19 cellular contexts compared by ENCODE assay signal in genomic region chr6:39296745-39297640, GRCh38. TPM values are rescaled to one million over a fixed set of nuclear protein-coding genes. Genes with fewer than 3 reads are reported as not detected.
DNase-seq lines count a peak whose midpoint lies in the region; ATAC-seq and TF ChIP-seq lines count a peak whose summit lies in the region.
"Had no signal": no experiment of that assay in that cellular context is flagged by ENCODE, and none has a peak within 500 bp of the region (broad histone marks: within the 10 kb centered on the region; RNA-seq: fewer than 3 reads in every experiment).

No MANE protein-coding gene starts in this region.

- H3K4me3 ChIP-seq in fibroblast of mammary gland (ENCODE audit: control insufficient read depth, low read depth, low read length), result no peak overlapping the region
- no peak overlapping the region for H3K4me3 ChIP-seq in right lobe of liver
- H3K4me3 ChIP-seq: transverse colon had no signal

- no peak overlapping the region for H2BK12ac ChIP-seq in H9 (ENCODE audit: insufficient read length, low read depth, low read length)

- no peak overlapping the region for H4K5ac ChIP-seq in H9 (ENCODE audit: insufficient read length, low read depth, low read length)

- no peak overlapping the region for H3K9ac ChIP-seq in H9 (ENCODE audit: extremely low read depth, insufficient read length, low read length)

- no peak overlapping the region for H3K4ac ChIP-seq in H9 (ENCODE audit: low read depth, low read length)

- H4K20me1 ChIP-seq in H9 (ENCODE audit: control insufficient read depth, insufficient read depth, insufficient read length), result no peaks in the 10 kb centered on the region

- no peak for TF ChIP-seq CTCF in H9 (conservative IDR thresholded peaks at IDR 0.05)
- TF ChIP-seq CTCF in fibroblast of mammary gland (conservative IDR thresholded peaks at IDR 0.05; ENCODE audit: control insufficient read depth, insufficient read depth, low read depth, low read length), result no peak
- no peak for TF ChIP-seq CTCF in right lobe of liver (IDR thresholded peaks at IDR 0.05)

- no peak overlapping the region for H4K8ac ChIP-seq in H9 (replicated peaks; ENCODE audit: insufficient read length, low read depth, low read length)

- H3K23me2 ChIP-seq in H9 (ENCODE audit: insufficient read length, low read depth, low read length, poor library complexity, severe bottlenecking), result no peaks in the 10 kb centered on the region

- H3K56ac ChIP-seq in H9 (ENCODE audit: insufficient read length, low read depth, low read length), result no peak overlapping the region

- no peak overlapping the region for H3T11ph ChIP-seq in H9 (ENCODE audit: low read length)

- H2BK20ac ChIP-seq in H9 (ENCODE audit: low read depth, low read length, poor library complexity, severe bottlenecking), result no peak overlapping the region

- DNase-seq in H9, result no peak
- DNase-seq in fibroblast of mammary gland (ENCODE audit: low read depth), result peak; percentile 47
- DNase-seq in right lobe of liver, result peak in 1 of 3 donors; percentile 83
- peak; percentile 26 for DNase-seq in stromal cell of bone marrow (ENCODE audit: low read depth)
- DNase-seq in SW480 (ENCODE audit: low spot score), result no peak
- DNase-seq in activated CD8-positive, alpha-beta memory T cell treated with anti-CD3 and anti-CD28 coated beads for 24 hours, result no peak
- DNase-seq: activated CD4-positive, alpha-beta T cell treated with anti-CD3 and anti-CD28 coated beads for 48 hours; activated T-cell treated with anti-CD3 and anti-CD28 coated beads for 4 hours; AML-193; NCI-H1092 treated with DMSO at 0.1 percent for 48 hours; SHP77 treated with DMSO at 0.1 percent for 48 hours; stimulated activated CD4-positive, alpha-beta T cell treated with anti-CD3 and anti-CD28 coated beads, Interleukin-1b, Interleukin-23, amount 100 ng/mL, for 48 hours; T1000; transverse colon had no signal

- H2BK5ac ChIP-seq in H9 (ENCODE audit: insufficient read length, low read length), result no peak overlapping the region

- ATAC-seq in right lobe of liver (peak; percentile 47 to 68 (median 59)), GM21528 (IDR thresholded peaks at IDR 0.05; ENCODE audit: low FRiP score, unreplicated experiment) (no peak), HG03521 (IDR thresholded peaks at IDR 0.05; ENCODE audit: unreplicated experiment) (no peak)
- ATAC-seq: activated naive CD4-positive, alpha-beta T cell treated with anti-CD3 and anti-CD28 coated beads, Interleukin-2, amount 50 U/mL, for 72 hours had no signal

- H3K9me3 Mint-ChIP-seq in H9, result no peaks in the 10 kb centered on the region; a peak in 1 of 5 replicates
- H3K9me3 Mint-ChIP-seq: activated naive CD4-positive, alpha-beta T cell treated with anti-CD3 and anti-CD28 coated beads, Interleukin-2, amount 50 U/mL, for 72 hours; IgD-negative memory B cell had no signal

- H3K79me1 ChIP-seq in H9 (ENCODE audit: insufficient read depth, low read depth, low read length, poor library complexity, severe bottlenecking), result no peaks in the 10 kb centered on the region

- no peak overlapping the region for H3K4me2 ChIP-seq in H9 (ENCODE audit: insufficient read depth, insufficient read length, low read length)

- no peak overlapping the region for H3K27ac ChIP-seq in H9 (ENCODE audit: insufficient read length, low read depth, low read length)
- peak overlapping the region in 2 of 3 donors; percentile 29 to 80 for H3K27ac ChIP-seq in right lobe of liver
- H3K27ac ChIP-seq: transverse colon had no signal

- intact Hi-C loops in right lobe of liver (cut with DNase I), result no loop called here

- H3K9me3 ChIP-seq in H9 (ENCODE audit: control insufficient read depth, low read depth, low read length) (no peaks in the 10 kb centered on the region), right lobe of liver (no peaks in the 10 kb centered on the region)
- H3K9me3 ChIP-seq: transverse colon had no signal

- H3K4me1 Mint-ChIP-seq in H9, result peaks cover 47 to 51% of the 10 kb centered on the region in 2 experiments
- H3K4me1 Mint-ChIP-seq: IgD-negative memory B cell had no signal

- no peak overlapping the region for H2BK15ac ChIP-seq in H9 (ENCODE audit: low read depth, low read length)

- no peak overlapping the region for H4K91ac ChIP-seq in H9 (ENCODE audit: insufficient read length, low read depth, low read length)

- H3K27ac Mint-ChIP-seq in H9, result peak overlapping the region in 1 of 3 experiments; percentile 25; a peak in 1 of 7 replicates
- H3K27ac Mint-ChIP-seq: IgD-negative memory B cell had no signal

- no peaks in the 10 kb centered on the region; the same call in 1 of the 2 replicates for H3K27me3 ChIP-seq in H9 (ENCODE audit: insufficient read depth, low read length)
- H3K27me3 ChIP-seq in right lobe of liver, result no peaks in the 10 kb centered on the region
- H3K27me3 ChIP-seq: transverse colon had no signal

- WGBS in H9 (ENCODE audit: extremely low coverage, insufficient read length, low lambda C conversion rate), result no CpG with 5 or more reads among the region's 18 CpGs
- WGBS in right lobe of liver (ENCODE audit: insufficient coverage, low coverage, low lambda C conversion rate, missing lambda C conversion rate), result 17% methylated on average over 6 of the region's 18 CpGs

- H3K79me2 ChIP-seq in H9 (ENCODE audit: insufficient read depth, low read length), result no peaks in the 10 kb centered on the region

- TF ChIP-seq POLR2A in right lobe of liver (IDR thresholded peaks at IDR 0.05), result no peak

- H3K36me3 ChIP-seq in right lobe of liver, result no peaks in the 10 kb centered on the region
- H3K36me3 ChIP-seq: transverse colon had no signal

- no peak overlapping the region for H2AK5ac ChIP-seq in H9 (ENCODE audit: insufficient read length, low read length)

- H3K4me3 Mint-ChIP-seq in H9, result no peak overlapping the region
- H3K4me3 Mint-ChIP-seq: IgD-negative memory B cell had no signal

- peaks cover 10% of the 10 kb centered on the region for H3K27me3 Mint-ChIP-seq in H9 (ENCODE audit: low read depth)

- H3K18ac ChIP-seq in H9 (ENCODE audit: insufficient read length, low read depth, low read length), result no peak overlapping the region

- no peak overlapping the region for H2AFZ ChIP-seq in H9 (ENCODE audit: low read length)

- peak overlapping the region; percentile 20; the same call in 1 of the 2 replicates for H3K14ac ChIP-seq in H9 (ENCODE audit: insufficient read depth, low read length)

- no peak overlapping the region for H3K23ac ChIP-seq in H9 (ENCODE audit: insufficient read length, low read depth, low read length)

- no peak overlapping the region for H2BK120ac ChIP-seq in H9 (ENCODE audit: low read depth, low read length, poor library complexity, severe bottlenecking)

- peaks cover 2% of the 10 kb centered on the region; the same call in 1 of the 2 replicates for H3K4me1 ChIP-seq in H9 (ENCODE audit: insufficient read depth, low read length)
- H3K4me1 ChIP-seq in right lobe of liver, result peaks cover 0 to 35% (median 16%) of the 10 kb centered on the region in 4 donors
- H3K4me1 ChIP-seq: transverse colon had no signal

- no peaks in the 10 kb centered on the region for H3K36me3 Mint-ChIP-seq in H9 (ENCODE audit: insufficient read depth in 1 of 3, low read depth in 3 of 3)
- H3K36me3 Mint-ChIP-seq: activated naive CD4-positive, alpha-beta T cell treated with anti-CD3 and anti-CD28 coated beads, Interleukin-2, amount 50 U/mL, for 72 hours; IgD-negative memory B cell had no signal

RNA-seq across cellular contexts. Expression of gene KCNK17, which starts 17.2 kb away (rescaled TPM):
- total RNA-seq in H9 (2021) (1.2 and 1.3 TPM in 2 replicates), right lobe of liver (under 1 TPM in 5 of 6 experiments, not detected in 1; 0.31 to 0.77 (median 0.39) TPM)
- total RNA-seq: activated naive CD4-positive, alpha-beta T cell treated with anti-CD3 and anti-CD28 coated beads, Interleukin-2, amount 50 U/mL, for 72 hours; pulmonary artery endothelial cell had no signal

RNA-seq across cellular contexts. Expression of gene KCNK16, which starts 25.5 kb away (rescaled TPM):
- total RNA-seq in H9 (2021), result not detected in 2 replicates
- not detected for total RNA-seq in right lobe of liver
- total RNA-seq: activated naive CD4-positive, alpha-beta T cell treated with anti-CD3 and anti-CD28 coated beads, Interleukin-2, amount 50 U/mL, for 72 hours; pulmonary artery endothelial cell; transverse colon had no signal

Comparison
In these comparisons a context has a peak if more than half of its experiments do, and no peak if none do; other contexts are left out.
1. DNase-seq: peak in fibroblast of mammary gland (single experiment) and stromal cell of bone marrow (single experiment); none in H9 (single experiment), SW480 (single experiment) and activated CD8-positive, alpha-beta memory T cell treated with anti-CD3 and anti-CD28 coated beads for 24 hours (single experiment).
2. ATAC-seq: peak in right lobe of liver (4 of 4); none in GM21528 (single experiment) and HG03521 (single experiment).